24 cellular contexts compared by ENCODE assay signal in the genomic region with DNA sequence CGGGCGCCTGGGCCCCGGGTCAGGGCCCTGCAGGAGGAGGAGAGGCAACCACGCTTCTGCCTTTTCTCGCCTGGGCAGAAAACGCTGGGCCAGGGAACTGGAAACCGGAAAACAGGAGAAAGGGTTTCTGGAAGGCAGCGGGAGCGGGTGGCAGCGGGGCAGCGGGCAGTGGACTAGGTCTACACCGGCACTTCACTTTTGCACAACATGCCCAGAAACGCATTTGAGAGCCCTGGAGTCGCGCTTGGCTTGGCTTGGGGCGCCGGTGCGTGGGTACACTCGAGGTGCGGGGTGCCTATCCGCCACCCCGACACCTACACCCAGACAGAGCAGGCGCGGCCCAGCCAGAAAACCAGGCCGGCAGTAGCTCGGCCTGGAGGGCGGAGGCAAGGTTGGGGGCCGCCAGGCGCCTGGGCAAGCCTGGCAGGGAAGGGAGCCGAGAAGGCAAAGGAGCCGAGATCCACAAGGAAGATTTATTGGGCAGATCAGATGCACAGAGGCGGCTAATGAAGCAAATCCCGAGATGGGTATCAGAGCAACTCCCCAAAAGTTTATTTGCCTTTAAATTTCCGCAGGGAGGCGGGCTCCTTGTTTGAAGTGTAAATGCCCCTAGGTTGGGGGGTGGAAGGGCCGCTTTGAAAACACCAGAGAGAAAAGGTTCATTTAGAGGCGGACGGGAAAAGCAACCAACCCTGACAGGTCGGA. TPM values are rescaled to one million over a fixed set of nuclear protein-coding genes. Genes with fewer than 3 reads are reported as not detected.
A peak's percentile ranks its signal among the peaks of the same experiment; 100 is the strongest.
DNase-seq lines count a peak whose midpoint lies in the region; ATAC-seq and TF ChIP-seq lines count a peak whose summit lies in the region.
"Had no signal": no experiment of that assay in that cellular context is flagged by ENCODE, and none has a peak within 500 bp of the region (broad histone marks: within the 10 kb centered on the region; RNA-seq: fewer than 3 reads in every experiment).

No MANE protein-coding gene starts in this region.

- H3K27me3 ChIP-seq in HUES6 (ENCODE audit: control insufficient read depth, insufficient read depth, low read length) = peaks cover 99% of the 10 kb centered on the region
- H3K27me3 ChIP-seq in endodermal cell (ENCODE audit: control insufficient read depth, insufficient read depth, low read length, poor library complexity, severe bottlenecking) = peaks cover 97% of the 10 kb centered on the region

- H3K4me1 Mint-ChIP-seq in endodermal cell = peaks cover 32% of the 10 kb centered on the region
- H3K4me1 Mint-ChIP-seq in nephron = peaks cover 45% of the 10 kb centered on the region

- H3K27ac ChIP-seq in HUES6 (ENCODE audit: low read depth, low read length) = no peak overlapping the region
- no peak overlapping the region for H3K27ac ChIP-seq in endodermal cell (ENCODE audit: low read depth, low read length)
- H3K27ac ChIP-seq: breast epithelium, gastroesophageal sphincter, lower lobe of right lung, transverse colon had no signal

- H3K9me3 Mint-ChIP-seq in endodermal cell (no peaks in the 10 kb centered on the region), nephron (no peaks in the 10 kb centered on the region)
- H3K9me3 Mint-ChIP-seq: dendritic cell treated with granulocyte-macrophage colony-stimulating factor and Interleukin-4, amounts not matched to agents 40 ng/mL and 50 ng/mL, for 4 days; stimulated activated naive CD8-positive, alpha-beta T cell treated with anti-CD3 and anti-CD28 coated beads, Interleukin-15, Interleukin-2, amounts not matched to agents 100 ng/mL and 50 ng/mL, for 24 hours had no signal

- H3K9ac ChIP-seq in HUES6 (ENCODE audit: low read length) (no peak overlapping the region), endodermal cell (ENCODE audit: extremely low read depth, low read length, poor library complexity, severe bottlenecking) (no peak overlapping the region)

- peak overlapping the region; percentile 49 for H3K4me3 ChIP-seq in HUES6 (ENCODE audit: low read depth, low read length)
- H3K4me3 ChIP-seq in endodermal cell (ENCODE audit: low read length) = peak overlapping the region; percentile 54
- H3K4me3 ChIP-seq: breast epithelium, gastroesophageal sphincter, lower lobe of right lung, transverse colon had no signal

- H3K27me3 Mint-ChIP-seq in endodermal cell (ENCODE audit: insufficient read depth) (peaks cover 96% of the 10 kb centered on the region), nephron (ENCODE audit: low read depth) (peaks cover 97% of the 10 kb centered on the region)

- H3K36me3 Mint-ChIP-seq in endodermal cell (ENCODE audit: low read depth) = no peaks in the 10 kb centered on the region
- peaks cover 3% of the 10 kb centered on the region for H3K36me3 Mint-ChIP-seq in nephron (ENCODE audit: low read depth)

- H3K9me3 ChIP-seq in HUES6 (ENCODE audit: control insufficient read depth, insufficient read depth, low read depth, low read length) (no peaks in the 10 kb centered on the region), endodermal cell (ENCODE audit: control insufficient read depth, low read length) (no peaks in the 10 kb centered on the region)
- H3K9me3 ChIP-seq: breast epithelium, gastroesophageal sphincter, lower lobe of right lung, transverse colon had no signal

- TF ChIP-seq CTCF in endodermal cell (conservative IDR thresholded peaks at IDR 0.05) (no peak), nephron (IDR thresholded peaks at IDR 0.05; ENCODE audit: unreplicated experiment in 3 of 3) (no peak)

- 4 to 10% methylated on average over 17 to 36 of the region's 39 CpGs for WGBS in endodermal cell (ENCODE audit: insufficient coverage in 1 of 2, insufficient read length in 1 of 2), 2 experiments

- H3K36me3 ChIP-seq in HUES6 (ENCODE audit: control insufficient read depth, insufficient read depth, low read length) = no peaks in the 10 kb centered on the region
- H3K36me3 ChIP-seq in endodermal cell (ENCODE audit: control insufficient read depth, insufficient read depth, low read length) = no peaks in the 10 kb centered on the region
- H3K36me3 ChIP-seq: breast epithelium, gastroesophageal sphincter, lower lobe of right lung, transverse colon had no signal

- ATAC-seq in GM18907 (IDR thresholded peaks at IDR 0.05; ENCODE audit: unreplicated experiment) (no peak), GM21786 (IDR thresholded peaks at IDR 0.05; ENCODE audit: unreplicated experiment) (no peak)
- ATAC-seq: gastroesophageal sphincter, lower lobe of right lung, Right ventricle myocardium inferior had no signal

- H3K4me1 ChIP-seq in HUES6 (ENCODE audit: control insufficient read depth, insufficient read depth, low read length) = peaks cover 69% of the 10 kb centered on the region
- H3K4me1 ChIP-seq in endodermal cell (ENCODE audit: control insufficient read depth, insufficient read depth, low read length) = peaks cover 18% of the 10 kb centered on the region

- DNase-seq in ELF-1 (ENCODE audit: low read depth, low spot score) (peak; percentile 66), endodermal cell (peak; percentile 76), NCI-H226 (no peak)
- no peak for DNase-seq in activated CD4-positive, alpha-beta T cell treated with anti-CD3 and anti-CD28 coated beads, Interleukin-2, amount 50 U/mL, for 48 hours
- DNase-seq: activated CD4-positive, alpha-beta T cell treated with anti-CD3 and anti-CD28 coated beads for 48 hours; activated effector memory CD4-positive, alpha-beta T cell treated with Interleukin-2 at 50 U/mL for 16 hours; KG1; lower lobe of right lung; NCI-H1092; NCI-H2029 treated with DMSO at 0.1 percent for 48 hours; NCI-H510A treated with DMSO at 0.1 percent for 48 hours; stimulated activated CD4-positive, alpha-beta T cell treated with anti-CD3 and anti-CD28 coated beads, Interleukin-2, amount 100 ng/mL, for 24 hours; transverse colon had no signal

- H3K27ac Mint-ChIP-seq in endodermal cell (no peak overlapping the region), nephron (peak overlapping the region; percentile 83 to 99 (median 85))
- H3K27ac Mint-ChIP-seq: dendritic cell treated with granulocyte-macrophage colony-stimulating factor and Interleukin-4, amounts not matched to agents 40 ng/mL and 50 ng/mL, for 4 days; stimulated activated naive CD8-positive, alpha-beta T cell treated with anti-CD3 and anti-CD28 coated beads, Interleukin-15, Interleukin-2, amounts not matched to agents 100 ng/mL and 50 ng/mL, for 24 hours had no signal

- H3K4me3 Mint-ChIP-seq in endodermal cell (peak overlapping the region; percentile 22), nephron (peak overlapping the region; percentile 79 to 85 (median 84))
- H3K4me3 Mint-ChIP-seq: dendritic cell treated with granulocyte-macrophage colony-stimulating factor and Interleukin-4, amounts not matched to agents 40 ng/mL and 50 ng/mL, for 4 days; stimulated activated naive CD8-positive, alpha-beta T cell treated with anti-CD3 and anti-CD28 coated beads, Interleukin-15, Interleukin-2, amounts not matched to agents 100 ng/mL and 50 ng/mL, for 24 hours had no signal

RNA-seq across cellular contexts. Expression of a gene that starts 3.2 kb away (rescaled TPM):
- under 1 TPM; 0.93 to 0.99 TPM for total RNA-seq in endodermal cell
- polyA plus RNA-seq in endodermal cell (2013, experiment 1 of 2) = 3.0 TPM
- 3.6 TPM for polyA plus RNA-seq in endodermal cell (2013, experiment 2 of 2)
- total RNA-seq: gastroesophageal sphincter, lower lobe of right lung, Right ventricle myocardium inferior, skeletal muscle tissue, transverse colon had no signal
- polyA plus RNA-seq: esophagus had no signal

Comparison
In these comparisons a context has a peak if more than half of its experiments do, and no peak if none do; other contexts are left out.
1. DNase-seq: peak in ELF-1 (single experiment) and endodermal cell (single experiment); none in NCI-H226 (single experiment) and activated CD4-positive, alpha-beta T cell treated with anti-CD3 and anti-CD28 coated beads, Interleukin-2, amount 50 U/mL, for 48 hours (0 of 2).